8 cellular contexts compared by ENCODE assay signal in genomic region chr16:2752035-2752849, GRCh38. TPM values are rescaled to one million over a fixed set of nuclear protein-coding genes. Genes with fewer than 3 reads are reported as not detected.
DNase-seq lines count a peak whose midpoint lies in the region; ATAC-seq and TF ChIP-seq lines count a peak whose summit lies in the region.

SRRM2 (plus strand) TSS chr16:2752638; CDS start chr16:2756365, 3,727 bp downstream.

- peak within 1 kb of the TSS; percentile 91 for H3K4me2 ChIP-seq in trophoblast cell (ENCODE audit: low read length)

- H3K27ac ChIP-seq in adipose tissue (ENCODE audit: low read depth, low read length) (peak within 1 kb of the TSS; percentile 87), trophoblast cell (ENCODE audit: low read depth, low read length) (peak within 1 kb of the TSS; percentile 99), tibial nerve (peak within 1 kb of the TSS; percentile 98 to 100 (median 99))

- in situ Hi-C loops in GM13977 (cut with MboI; ENCODE audit: low pct_unique_long_range_greater_than_20kb, low sequenced_read_pairs, unreplicated experiment) = no loop called here

- peak within 1 kb of the TSS; percentile 99 to 100 for H3K27ac Mint-ChIP-seq in T-cell

- H3K79me2 ChIP-seq in trophoblast cell (ENCODE audit: control insufficient read depth, insufficient read depth, low read length, poor library complexity) = peaks cover 46% of the 10 kb centered on the region

- CTCF ChIA-PET in T-cell (lab: Charles Lee) = no interaction called here

- peak within 1 kb of the TSS; percentile 89 for H2BK120ac ChIP-seq in trophoblast cell (ENCODE audit: insufficient read depth, low read length, poor library complexity)

- no peak within 1 kb of the TSS for H3K23ac ChIP-seq in trophoblast cell (ENCODE audit: low read length)

- H3K4me1 Mint-ChIP-seq in T-cell = peaks cover 45 to 52% (median 47%) of the 10 kb centered on the region in 3 donors

- peak within 1 kb of the TSS; percentile 98 for H4K91ac ChIP-seq in trophoblast cell (ENCODE audit: low read depth, low read length)

- H3K4me1 ChIP-seq in trophoblast cell (ENCODE audit: control insufficient read depth in 1 of 2, insufficient read depth in 2 of 2, low read length in 2 of 2) = peaks cover 10 to 14% of the 10 kb centered on the region in 2 experiments
- peaks cover 0 to 49% (median 37%) of the 10 kb centered on the region in 4 donors for H3K4me1 ChIP-seq in tibial nerve

- TF ChIP-seq CTCF in GM13977 (IDR thresholded peaks at IDR 0.05; ENCODE audit: extremely low read depth, insufficient read depth, missing control alignments) (no peak), tibial nerve (IDR thresholded peaks at IDR 0.05) (peak in 1 of 5 experiments; percentile 62)

- WGBS in adipose tissue, 3 donors = 2% methylated on average over 77 to 95 of the region's 99 CpGs
- WGBS in trophoblast cell (ENCODE audit: extremely low coverage, insufficient coverage, insufficient read length) = no CpG with 5 or more reads among the region's 99 CpGs
- 0 to 1% methylated on average over 33 to 75 of the region's 99 CpGs for WGBS in tibial nerve, 2 donors

- no peaks in the 10 kb centered on the region for H3K27me3 Mint-ChIP-seq in T-cell

- H3K4me3 ChIP-seq in trophoblast cell (ENCODE audit: low read depth, low read length) (peak within 1 kb of the TSS; percentile 91), tibial nerve (peak within 1 kb of the TSS; percentile 63 to 99 (median 80))

- TF ChIP-seq POLR2A in tibial nerve (IDR thresholded peaks at IDR 0.05) = peak; percentile 99

- H3K36me3 ChIP-seq in trophoblast cell (ENCODE audit: control insufficient read depth in 1 of 2, insufficient read depth in 2 of 2, low read length in 2 of 2) = peaks cover 6 to 8% of the 10 kb centered on the region in 2 experiments
- peaks cover 0 to 11% (median 0%) of the 10 kb centered on the region in 3 donors for H3K36me3 ChIP-seq in tibial nerve

- H2AFZ ChIP-seq in trophoblast cell (ENCODE audit: insufficient read depth, low read length, poor library complexity) = peak within 1 kb of the TSS; percentile 99

- peak within 1 kb of the TSS; percentile 100 for H3K18ac ChIP-seq in trophoblast cell (ENCODE audit: low read length)

- no peaks in the 10 kb centered on the region for H3K27me3 ChIP-seq in trophoblast cell (ENCODE audit: insufficient read depth, low read length)
- H3K27me3 ChIP-seq in tibial nerve = no peaks in the 10 kb centered on the region

- peak within 1 kb of the TSS; percentile 97 for H4K12ac ChIP-seq in trophoblast cell (ENCODE audit: low read depth, low read length)

- POLR2A ChIA-PET in T-cell (lab: Charles Lee) = interaction anchor here in 1 of 2 donors (0.6 kb wide), 2 partner anchors 100 to 500 kb away, joined by 3 to 8 read pairs; no protein-coding TSS in a partner anchor

- TF ChIP-seq EP300 in tibial nerve (IDR thresholded peaks at IDR 0.05) = peak; percentile 69 to 95

- H4K8ac ChIP-seq in trophoblast cell (ENCODE audit: low read depth, low read length) = peak within 1 kb of the TSS; percentile 98

- peak within 1 kb of the TSS; percentile 100 for H3K4ac ChIP-seq in trophoblast cell (ENCODE audit: low read depth, low read length)

- H2BK5ac ChIP-seq in trophoblast cell (ENCODE audit: low read depth, low read length, poor library complexity) = peak within 1 kb of the TSS; percentile 99

- peaks cover 13% of the 10 kb centered on the region for H3K36me3 Mint-ChIP-seq in T-cell

- H3K79me1 ChIP-seq in trophoblast cell (ENCODE audit: low read length) = peaks cover 20% of the 10 kb centered on the region

- peak within 1 kb of the TSS; percentile 97 for H3K9ac ChIP-seq in trophoblast cell (ENCODE audit: low read length)

- H3K4me3 Mint-ChIP-seq in T-cell = peak within 1 kb of the TSS; percentile 91 to 93 (median 91)

- H3K9me3 ChIP-seq in trophoblast cell (ENCODE audit: insufficient read depth, low read depth, low read length) (no peaks in the 10 kb centered on the region), tibial nerve (no peaks in the 10 kb centered on the region)

- peaks cover 0 to 3% (median 0%) of the 10 kb centered on the region in 3 donors for H3K9me3 Mint-ChIP-seq in T-cell

- DNase-seq in GM13977 (ENCODE audit: low spot score) = peak; percentile 97
- DNase-seq in NCI-H146 (lab: John Stamatoyannopoulos, UW) = peak; percentile 97
- DNase-seq in T-cell = peak; percentile 89 to 97 (median 93)
- peak; percentile 97 for DNase-seq in cardiac septum (ENCODE audit: low spot score)
- peak; percentile 91 to 97 for DNase-seq in trophoblast cell
- DNase-seq in tibial nerve (ENCODE audit: low spot score in 2 of 2) = peak; percentile 93 to 96

- H2AK5ac ChIP-seq in trophoblast cell (ENCODE audit: low read length) = peak within 1 kb of the TSS; percentile 96

- ATAC-seq in HG02870 (IDR thresholded peaks at IDR 0.05; ENCODE audit: unreplicated experiment) (peak; percentile 77), T-cell (replicated peaks in 1 of 4) (peak; percentile 89 to 91 (median 90))

- intact Hi-C loops in cardiac septum (cut with DNase I) = loop anchor here (2.0 to 5.0 kb wide), 3 partner anchors 25 to 160 kb away; partner anchors contain the start of genes ELOB, FLYWCH1 and PRSS27

- peak within 1 kb of the TSS; percentile 55 for H2BK12ac ChIP-seq in trophoblast cell (ENCODE audit: low read length)

- peak within 1 kb of the TSS; percentile 99 for H3K14ac ChIP-seq in trophoblast cell (ENCODE audit: low read length)

RNA-seq across cellular contexts. Expression of gene SRRM2, which starts in this region (rescaled TPM):
- 1,000 to 10,000 TPM in 2 of 5 donors, 100 to 1,000 TPM in 3; 784 to 1,343 (median 947) TPM for total RNA-seq in T-cell
- polyA plus RNA-seq in adipose tissue = 100 to 1,000 TPM; 342 to 782 (median 459) TPM
- total RNA-seq in cardiac septum = 335 TPM
- 472 and 481 TPM in 2 replicates for polyA plus RNA-seq in trophoblast cell (2013)
- 1,000 to 10,000 TPM in 1 of 4 donors, 100 to 1,000 TPM in 3; 843 to 1,374 (median 886) TPM for total RNA-seq in tibial nerve

Comparison
In these comparisons a context has a peak if more than half of its experiments do, and no peak if none do; other contexts are left out.
1. Peak in every context shown above with its lines: DNase-seq, ATAC-seq, H3K4me3 ChIP-seq and H3K27ac ChIP-seq.